Comparison of ENCODE assay signal across 4 cellular contexts in genomic region chr19:10023096-10023495, GRCh38. TPM values are rescaled to one million over a fixed set of nuclear protein-coding genes. Genes with fewer than 3 reads are reported as not detected.
"Had no signal": no experiment of that assay in that cellular context is flagged by ENCODE, and none has a peak within 500 bp of the region (broad histone marks: within the 10 kb centered on the region; RNA-seq: fewer than 3 reads in every experiment).

No MANE protein-coding gene starts in this region.

RNA-seq across cellular contexts. Expression of gene RDH8, which starts 9.8 kb away (rescaled TPM):
- total RNA-seq: LHCN-M2, M059J, MCF 10A, NCI-H460 had no signal

RNA-seq across cellular contexts. Expression of gene COL5A3, which starts 12.8 kb away (rescaled TPM):
- total RNA-seq: M059J had no signal
